18 cellular contexts compared by ENCODE assay signal in genomic region chr12:85949253-85949652, GRCh38.
"Had no signal": no experiment of that assay in that cellular context is flagged by ENCODE, and none has a peak within 500 bp of the region (broad histone marks: within the 10 kb centered on the region; RNA-seq: fewer than 3 reads in every experiment).

No MANE protein-coding gene starts in this region.

- H3K27me3 Mint-ChIP-seq: activated CD4-positive, alpha-beta memory T cell treated with anti-CD3 and anti-CD28 coated beads, Interleukin-2, amount 10 ng/mL, durations not matched to agents 7 days and 5 days; activated naive CD8-positive, alpha-beta T cell treated with anti-CD3 and anti-CD28 coated beads, Interleukin-2, amount 50 U/mL, for 24 hours; naive thymus-derived CD4-positive, alpha-beta T cell; stimulated activated naive B cell treated with anti-CD40 and anti-IgM and Interleukin-4, amounts not matched to agents 10 μg/mL and 1 μg/mL and 100 μg/mL, for 72 hours had no signal

- H3K36me3 ChIP-seq: ascending aorta, heart left ventricle, right atrium auricular region, spleen, upper lobe of left lung had no signal

- H3K36me3 Mint-ChIP-seq: stimulated activated naive B cell treated with anti-CD40 and anti-IgM and Interleukin-4, amounts not matched to agents 10 μg/mL and 1 μg/mL and 100 μg/mL, for 72 hours had no signal

- ATAC-seq: activated CD4-positive, alpha-beta T cell treated with anti-CD3 and anti-CD28 coated beads for 36 hours; activated naive CD8-positive, alpha-beta T cell treated with anti-CD3 and anti-CD28 coated beads, Interleukin-2, amount 50 U/mL, for 24 hours; heart left ventricle; left cardiac atrium; naive thymus-derived CD4-positive, alpha-beta T cell; stimulated activated naive B cell treated with anti-CD40 and anti-IgM and Interleukin-4, amounts not matched to agents 10 μg/mL and 1 μg/mL and 100 μg/mL, for 72 hours had no signal

- H3K4me1 ChIP-seq: ascending aorta, heart left ventricle, right atrium auricular region, spleen, upper lobe of left lung had no signal

- H3K4me3 ChIP-seq: ascending aorta, dorsolateral prefrontal cortex, heart left ventricle, right atrium auricular region, spleen, upper lobe of left lung had no signal

- H3K4me3 Mint-ChIP-seq: activated CD4-positive, alpha-beta memory T cell treated with anti-CD3 and anti-CD28 coated beads, Interleukin-2, amount 10 ng/mL, durations not matched to agents 7 days and 5 days; activated CD4-positive, alpha-beta T cell treated with anti-CD3 and anti-CD28 coated beads for 36 hours; activated naive CD8-positive, alpha-beta T cell treated with anti-CD3 and anti-CD28 coated beads, Interleukin-2, amount 50 U/mL, for 24 hours; naive thymus-derived CD4-positive, alpha-beta T cell; stimulated activated naive B cell treated with anti-CD40 and anti-IgM and Interleukin-4, amounts not matched to agents 10 μg/mL and 1 μg/mL and 100 μg/mL, for 72 hours had no signal

- H3K27ac Mint-ChIP-seq: activated CD4-positive, alpha-beta memory T cell treated with anti-CD3 and anti-CD28 coated beads, Interleukin-2, amount 10 ng/mL, durations not matched to agents 7 days and 5 days; activated CD4-positive, alpha-beta T cell treated with anti-CD3 and anti-CD28 coated beads for 36 hours; activated naive CD8-positive, alpha-beta T cell treated with anti-CD3 and anti-CD28 coated beads, Interleukin-2, amount 50 U/mL, for 24 hours; naive thymus-derived CD4-positive, alpha-beta T cell; stimulated activated naive B cell treated with anti-CD40 and anti-IgM and Interleukin-4, amounts not matched to agents 10 μg/mL and 1 μg/mL and 100 μg/mL, for 72 hours had no signal

- H3K27ac ChIP-seq: ascending aorta, dorsolateral prefrontal cortex, heart left ventricle, right atrium auricular region, spleen, upper lobe of left lung had no signal

- H3K9me3 ChIP-seq: ascending aorta, right atrium auricular region, spleen, upper lobe of left lung had no signal

- H3K9me3 Mint-ChIP-seq: activated CD4-positive, alpha-beta memory T cell treated with anti-CD3 and anti-CD28 coated beads, Interleukin-2, amount 10 ng/mL, durations not matched to agents 7 days and 5 days had no signal

- DNase-seq: activated CD4-positive, alpha-beta memory T cell treated with anti-CD3 and anti-CD28 coated beads, Interleukin-2, amount 10 ng/mL, durations not matched to agents 7 days and 5 days; activated CD4-positive, alpha-beta T cell treated with anti-CD3 and anti-CD28 coated beads for 36 hours; activated CD8-positive, alpha-beta memory T cell treated with anti-CD3 and anti-CD28 coated beads, Interleukin-2, amount 50 U/mL, for 4 hours; activated naive CD4-positive, alpha-beta T cell; activated naive CD8-positive, alpha-beta T cell treated with anti-CD3 and anti-CD28 coated beads, Interleukin-2, amount 50 U/mL, for 24 hours; dorsolateral prefrontal cortex; heart left ventricle; left cardiac atrium; naive thymus-derived CD4-positive, alpha-beta T cell; nucleus accumbens; spleen; stimulated activated CD4-positive, alpha-beta T cell treated with anti-CD3 and anti-CD28 coated beads, Interleukin-1b, Interleukin-23, amount 100 ng/mL, for 48 hours; stimulated activated naive B cell treated with anti-CD40 and anti-IgM and Interleukin-4, amounts not matched to agents 10 μg/mL and 1 μg/mL and 100 μg/mL, for 72 hours; substantia nigra; T-helper 9 cell; upper lobe of left lung had no signal

- H3K27me3 ChIP-seq: ascending aorta, dorsolateral prefrontal cortex, heart left ventricle, right atrium auricular region, spleen, upper lobe of left lung had no signal

- H3K4me1 Mint-ChIP-seq: activated CD4-positive, alpha-beta memory T cell treated with anti-CD3 and anti-CD28 coated beads, Interleukin-2, amount 10 ng/mL, durations not matched to agents 7 days and 5 days; activated CD4-positive, alpha-beta T cell treated with anti-CD3 and anti-CD28 coated beads for 36 hours; activated naive CD8-positive, alpha-beta T cell treated with anti-CD3 and anti-CD28 coated beads, Interleukin-2, amount 50 U/mL, for 24 hours; naive thymus-derived CD4-positive, alpha-beta T cell; stimulated activated naive B cell treated with anti-CD40 and anti-IgM and Interleukin-4, amounts not matched to agents 10 μg/mL and 1 μg/mL and 100 μg/mL, for 72 hours had no signal
